13 cellular contexts compared by ENCODE assay signal in genomic region chr6:30075987-30076311, GRCh38. TPM values are rescaled to one million over a fixed set of nuclear protein-coding genes. Genes with fewer than 3 reads are reported as not detected.
A peak's percentile ranks its signal among the peaks of the same experiment; 100 is the strongest.
DNase-seq lines count a peak whose midpoint lies in the region; ATAC-seq and TF ChIP-seq lines count a peak whose summit lies in the region.
"Had no signal": no experiment of that assay in that cellular context is flagged by ENCODE, and none has a peak within 500 bp of the region (broad histone marks: within the 10 kb centered on the region; RNA-seq: fewer than 3 reads in every experiment).

No MANE protein-coding gene starts in this region.

- H3K27ac Mint-ChIP-seq in activated CD4-positive, alpha-beta T cell treated with anti-CD3 and anti-CD28 coated beads, Interleukin-2, amount 10 ng/mL, durations not matched to agents 24 days and 14 days, result no peak overlapping the region
- H3K27ac Mint-ChIP-seq in stimulated activated naive B cell treated with anti-CD40 and anti-IgM and Interleukin-4, amounts not matched to agents 10 μg/mL and 1 μg/mL and 100 μg/mL, for 72 hours, result no peak overlapping the region
- H3K27ac Mint-ChIP-seq: T-helper 2 cell treated with Interferon-gamma antibody and Interleukin-4, amounts not matched to agents 5 μg/mL and 100 μg/mL, for 36 hours had no signal

- ATAC-seq in stimulated activated naive B cell treated with anti-CD40 and anti-IgM and Interleukin-4, amounts not matched to agents 10 μg/mL and 1 μg/mL and 100 μg/mL, for 72 hours (replicated peaks), result no peak

- peaks cover 78% of the 10 kb centered on the region for H3K27me3 Mint-ChIP-seq in activated CD4-positive, alpha-beta T cell treated with anti-CD3 and anti-CD28 coated beads, Interleukin-2, amount 10 ng/mL, durations not matched to agents 24 days and 14 days
- H3K27me3 Mint-ChIP-seq in stimulated activated naive B cell treated with anti-CD40 and anti-IgM and Interleukin-4, amounts not matched to agents 10 μg/mL and 1 μg/mL and 100 μg/mL, for 72 hours, result peaks cover 84 to 90% of the 10 kb centered on the region in 2 donors

- peaks cover 29% of the 10 kb centered on the region for H3K4me1 Mint-ChIP-seq in activated CD4-positive, alpha-beta T cell treated with anti-CD3 and anti-CD28 coated beads, Interleukin-2, amount 10 ng/mL, durations not matched to agents 24 days and 14 days
- H3K4me1 Mint-ChIP-seq in stimulated activated naive B cell treated with anti-CD40 and anti-IgM and Interleukin-4, amounts not matched to agents 10 μg/mL and 1 μg/mL and 100 μg/mL, for 72 hours, result peaks cover 19 to 31% of the 10 kb centered on the region in 2 donors

- intact Hi-C loops in activated CD4-positive, alpha-beta T cell treated with anti-CD3 and anti-CD28 coated beads, Interleukin-2, amount 10 ng/mL, durations not matched to agents 24 days and 14 days (cut with micrococcal nuclease), result loop anchor here (2.0 kb wide), 1 partner anchor 27 kb away; no protein-coding TSS in a partner anchor

- no peaks in the 10 kb centered on the region for H3K9me3 Mint-ChIP-seq in activated CD4-positive, alpha-beta T cell treated with anti-CD3 and anti-CD28 coated beads, Interleukin-2, amount 10 ng/mL, durations not matched to agents 24 days and 14 days
- peaks cover 0 to 3% of the 10 kb centered on the region in 2 donors for H3K9me3 Mint-ChIP-seq in stimulated activated naive B cell treated with anti-CD40 and anti-IgM and Interleukin-4, amounts not matched to agents 10 μg/mL and 1 μg/mL and 100 μg/mL, for 72 hours
- H3K9me3 Mint-ChIP-seq: T-helper 2 cell treated with Interferon-gamma antibody and Interleukin-4, amounts not matched to agents 5 μg/mL and 100 μg/mL, for 36 hours had no signal

- TF ChIP-seq CTCF in RWPE1 (conservative IDR thresholded peaks at IDR 0.05; ENCODE audit: low read depth), result peak; percentile 40

- no peak for DNase-seq in activated CD4-positive, alpha-beta T cell treated with anti-CD3 and anti-CD28 coated beads, Interleukin-2, amount 10 ng/mL, durations not matched to agents 24 days and 14 days
- no peak for DNase-seq in activated CD4-positive, alpha-beta T cell treated with anti-CD3 and anti-CD28 coated beads, Interleukin-2, amount 50 U/mL, for 48 hours
- DNase-seq in RWPE1 (ENCODE audit: low spot score), result peak; percentile 89
- DNase-seq in stimulated activated naive B cell treated with anti-CD40 and anti-IgM and Interleukin-4, amounts not matched to agents 10 μg/mL and 1 μg/mL and 100 μg/mL, for 72 hours, result no peak
- no peak for DNase-seq in DMS53 treated with DMSO at 0.1 percent for 48 hours (lab: John Stamatoyannopoulos, UW; ENCODE audit: unreplicated experiment)
- no peak for DNase-seq in NCI-H446 treated with DMSO at 0.1 percent for 48 hours (lab: John Stamatoyannopoulos, UW)
- DNase-seq in NK-92 (lab: John Stamatoyannopoulos, UW; ENCODE audit: unreplicated experiment), result no peak
- DNase-seq: NCI-H526 treated with DMSO at 0.1 percent for 48 hours; stimulated activated CD4-positive, alpha-beta T cell treated with anti-CD3 and anti-CD28 coated beads, Interleukin-4, amount 100 ng/mL, for 24 hours; tibial artery had no signal

- H3K4me3 ChIP-seq in iPS-11a (ENCODE audit: low read depth, low read length), result peak overlapping the region; percentile 52

- H3K27ac ChIP-seq in RWPE1, result peak overlapping the region; percentile 87
- H3K27ac ChIP-seq: cardiac muscle cell, tibial artery had no signal

- H3K36me3 Mint-ChIP-seq in activated CD4-positive, alpha-beta T cell treated with anti-CD3 and anti-CD28 coated beads, Interleukin-2, amount 10 ng/mL, durations not matched to agents 24 days and 14 days (ENCODE audit: low read depth), result peaks cover 11% of the 10 kb centered on the region
- H3K36me3 Mint-ChIP-seq in stimulated activated naive B cell treated with anti-CD40 and anti-IgM and Interleukin-4, amounts not matched to agents 10 μg/mL and 1 μg/mL and 100 μg/mL, for 72 hours, result peaks cover 18 to 22% of the 10 kb centered on the region in 2 donors

- POLR2A ChIA-PET in RWPE1 (lab: Yijun Ruan, JAX; ENCODE audit: low non-redundant PET), result no interaction called here

- CTCF ChIA-PET in RWPE1 (lab: Yijun Ruan, JAX), result interaction anchor here (0.7 to 2.2 kb wide), 3 partner anchors 24 to 55 kb away, joined by 3 to 8 read pairs (median 6); no protein-coding TSS in a partner anchor

- H3K4me3 Mint-ChIP-seq in activated CD4-positive, alpha-beta T cell treated with anti-CD3 and anti-CD28 coated beads, Interleukin-2, amount 10 ng/mL, durations not matched to agents 24 days and 14 days, result peak overlapping the region; percentile 24
- H3K4me3 Mint-ChIP-seq in stimulated activated naive B cell treated with anti-CD40 and anti-IgM and Interleukin-4, amounts not matched to agents 10 μg/mL and 1 μg/mL and 100 μg/mL, for 72 hours, result peak overlapping the region; percentile 64 to 70

RNA-seq across cellular contexts. Expression of gene RNF39, which starts 0.4 kb away (rescaled TPM):
- not detected in 2 replicates for total RNA-seq in activated CD4-positive, alpha-beta T cell treated with anti-CD3 and anti-CD28 coated beads, Interleukin-2, amount 10 ng/mL, durations not matched to agents 24 days and 14 days
- total RNA-seq: cardiac muscle cell had no signal

RNA-seq across cellular contexts. Expression of gene PPP1R11, which starts 9.0 kb away (rescaled TPM):
- 60.9 and 61.1 TPM in 2 replicates for total RNA-seq in activated CD4-positive, alpha-beta T cell treated with anti-CD3 and anti-CD28 coated beads, Interleukin-2, amount 10 ng/mL, durations not matched to agents 24 days and 14 days

RNA-seq across cellular contexts. Expression of gene POLR1H, which starts 14.9 kb away (rescaled TPM):
- total RNA-seq in activated CD4-positive, alpha-beta T cell treated with anti-CD3 and anti-CD28 coated beads, Interleukin-2, amount 10 ng/mL, durations not matched to agents 24 days and 14 days, result 85.6 and 87.0 TPM in 2 replicates

RNA-seq across cellular contexts. Expression of gene TRIM31, which starts 36.9 kb away (rescaled TPM):
- total RNA-seq in activated CD4-positive, alpha-beta T cell treated with anti-CD3 and anti-CD28 coated beads, Interleukin-2, amount 10 ng/mL, durations not matched to agents 24 days and 14 days, result 0.09 TPM in 1 of 2 replicates, not detected in the other
- total RNA-seq: cardiac muscle cell had no signal

RNA-seq across cellular contexts. Expression of gene TRIM40, which starts 60.0 kb away (rescaled TPM):
- total RNA-seq in activated CD4-positive, alpha-beta T cell treated with anti-CD3 and anti-CD28 coated beads, Interleukin-2, amount 10 ng/mL, durations not matched to agents 24 days and 14 days, result not detected in 2 replicates
- total RNA-seq: cardiac muscle cell had no signal
